16 cellular contexts compared by ENCODE assay signal in genomic region chr11:45098929-45099328, GRCh38. TPM values are rescaled to one million over a fixed set of nuclear protein-coding genes. Genes with fewer than 3 reads are reported as not detected.
DNase-seq lines count a peak whose midpoint lies in the region; TF ChIP-seq lines count a peak whose summit lies in the region.
"Had no signal": no experiment of that assay in that cellular context is flagged by ENCODE, and none has a peak within 500 bp of the region (broad histone marks: within the 10 kb centered on the region; RNA-seq: fewer than 3 reads in every experiment).

No MANE protein-coding gene starts in this region.

- H3K27ac Mint-ChIP-seq in type B pancreatic cell (no peak overlapping the region), nephron progenitor cell (no peak overlapping the region)
- H3K27ac Mint-ChIP-seq: CD14-positive monocyte, HFFc6 had no signal

- DNase-seq in NCI-H524 (lab: John Stamatoyannopoulos, UW) (peak; percentile 13 to 23), NCI-H524 treated with DMSO at 0.1 percent for 48 hours (lab: John Stamatoyannopoulos, UW) (no peak), esophagus muscularis mucosa (ENCODE audit: extremely low spot score) (peak; percentile 34), type B pancreatic cell (ENCODE audit: extremely low spot score, unreplicated experiment) (peak; percentile 24), nephron progenitor cell (no peak), erythroblast (lab: John Stamatoyannopoulos, UW) (no peak)
- DNase-seq in activated effector memory CD4-positive, alpha-beta T cell treated with anti-CD3 and anti-CD28 coated beads, Interleukin-2, amount 50 U/mL, for 16 hours, result peak; percentile 54
- no peak for DNase-seq in activated effector memory CD4-positive, alpha-beta T cell treated with Interleukin-2 at 50 U/mL for 16 hours
- DNase-seq: EL, HFFc6, NCI-H1694, NCI-H446 treated with DMSO at 0.1 percent for 48 hours, NCI-H774 had no signal

- no peaks in the 10 kb centered on the region for H3K9me3 ChIP-seq in esophagus muscularis mucosa

- H3K27ac ChIP-seq in esophagus muscularis mucosa (replicated peaks in 1 of 4), result no peak overlapping the region
- H3K27ac ChIP-seq: KMS-11, SK-N-MC had no signal

- 85% methylated on average over 6 of the region's 6 CpGs for WGBS in esophagus muscularis mucosa

- H3K4me1 ChIP-seq in esophagus muscularis mucosa, result peaks cover 8 to 28% (median 25%) of the 10 kb centered on the region in 4 donors

- H3K36me3 Mint-ChIP-seq in type B pancreatic cell (no peaks in the 10 kb centered on the region), nephron progenitor cell (ENCODE audit: low read depth) (no peaks in the 10 kb centered on the region)
- H3K36me3 Mint-ChIP-seq: CD14-positive monocyte had no signal

- H3K4me3 ChIP-seq in esophagus muscularis mucosa, result no peak overlapping the region
- H3K4me3 ChIP-seq: SK-N-MC had no signal

- no peaks in the 10 kb centered on the region for H3K9me3 Mint-ChIP-seq in type B pancreatic cell
- no peaks in the 10 kb centered on the region for H3K9me3 Mint-ChIP-seq in nephron progenitor cell
- H3K9me3 Mint-ChIP-seq: HFFc6 had no signal

- intact Hi-C loops in esophagus muscularis mucosa (cut with DNase I), result loop anchor here (5.0 kb wide), 1 partner anchor 72 kb away; no protein-coding TSS in a partner anchor

- no peak for TF ChIP-seq EP300 in esophagus muscularis mucosa (IDR thresholded peaks at IDR 0.05)

- H3K27me3 Mint-ChIP-seq in type B pancreatic cell (peaks cover 62% of the 10 kb centered on the region), nephron progenitor cell (ENCODE audit: low read depth, poor library complexity) (peaks cover 45% of the 10 kb centered on the region)

- TF ChIP-seq CTCF in esophagus muscularis mucosa (IDR thresholded peaks at IDR 0.05) (no peak), type B pancreatic cell (conservative IDR thresholded peaks at IDR 0.05) (no peak), nephron progenitor cell (IDR thresholded peaks at IDR 0.05) (no peak)

- H3K4me3 Mint-ChIP-seq in type B pancreatic cell (no peak overlapping the region), nephron progenitor cell (no peak overlapping the region)
- H3K4me3 Mint-ChIP-seq: CD14-positive monocyte, HFFc6 had no signal

- H3K4me1 Mint-ChIP-seq in type B pancreatic cell (ENCODE audit: unreplicated experiment) (no peaks in the 10 kb centered on the region), nephron progenitor cell (peaks cover 9% of the 10 kb centered on the region)

- peaks cover 0 to 12% (median 0%) of the 10 kb centered on the region in 4 donors for H3K27me3 ChIP-seq in esophagus muscularis mucosa

- TF ChIP-seq POLR2A in esophagus muscularis mucosa (IDR thresholded peaks at IDR 0.05; ENCODE audit: low read depth) (no peak), erythroblast (IDR thresholded peaks at IDR 0.05; ENCODE audit: low read length) (no peak)

- no peaks in the 10 kb centered on the region for H3K36me3 ChIP-seq in esophagus muscularis mucosa

RNA-seq across cellular contexts. Expression of gene PRDM11, which starts 47.5 kb away (rescaled TPM):
- total RNA-seq in esophagus muscularis mucosa, result 10 to 100 TPM; 29.5 to 43.2 (median 33.5) TPM
- 13.6 and 24.0 TPM in 2 replicates for total RNA-seq in type B pancreatic cell (ENCODE audit: low replicate concordance)

Comparison
In these comparisons a context has a peak if more than half of its experiments do, and no peak if none do; other contexts are left out.
1. DNase-seq: peak in NCI-H524 (2 of 2), activated effector memory CD4-positive, alpha-beta T cell treated with anti-CD3 and anti-CD28 coated beads, Interleukin-2, amount 50 U/mL, for 16 hours (single experiment), esophagus muscularis mucosa (single experiment) and type B pancreatic cell (single experiment); none in NCI-H524 treated with DMSO at 0.1 percent for 48 hours (single experiment), activated effector memory CD4-positive, alpha-beta T cell treated with Interleukin-2 at 50 U/mL for 16 hours (single experiment), nephron progenitor cell (single experiment) and erythroblast (0 of 2).